18 cellular contexts compared by ENCODE assay signal in genomic region chr7:81857385-81857784, GRCh38.
DNase-seq lines count a peak whose midpoint lies in the region; ATAC-seq and TF ChIP-seq lines count a peak whose summit lies in the region.
"Had no signal": no experiment of that assay in that cellular context is flagged by ENCODE, and none has a peak within 500 bp of the region (broad histone marks: within the 10 kb centered on the region; RNA-seq: fewer than 3 reads in every experiment).

No MANE protein-coding gene starts in this region.

- H3K27ac Mint-ChIP-seq in MCF 10A (ENCODE audit: low read depth, unreplicated experiment) (no peak overlapping the region), Calu3 (ENCODE audit: unreplicated experiment) (no peak overlapping the region), HFFc6 (no peak overlapping the region)
- H3K27ac Mint-ChIP-seq in CD4-positive, alpha-beta T cell: no peak overlapping the region

- POLR2A ChIA-PET in MCF 10A (lab: Yijun Ruan, JAX): no interaction called here
- POLR2A ChIA-PET in CD4-positive, alpha-beta T cell (lab: Charles Lee): no interaction called here

- H3K27ac ChIP-seq in mammary epithelial cell (ENCODE audit: insufficient read depth, low read depth, low read length): no peak overlapping the region
- no peak overlapping the region for H3K27ac ChIP-seq in CD4-positive, alpha-beta T cell (ENCODE audit: low read depth, low read length)
- H3K27ac ChIP-seq: 22Rv1, BLaER1, HL-60, SJCRH30 had no signal

- no peaks in the 10 kb centered on the region for H3K9me3 Mint-ChIP-seq in MCF 10A (ENCODE audit: unreplicated experiment)
- H3K9me3 Mint-ChIP-seq in Calu3 (ENCODE audit: low read depth, unreplicated experiment): peaks cover 3% of the 10 kb centered on the region
- H3K9me3 Mint-ChIP-seq in CD4-positive, alpha-beta T cell: no peaks in the 10 kb centered on the region
- no peaks in the 10 kb centered on the region for H3K9me3 Mint-ChIP-seq in HFFc6

- H3K9ac ChIP-seq in mammary epithelial cell (ENCODE audit: insufficient read depth, low read length): no peak overlapping the region
- H3K9ac ChIP-seq: BLaER1 had no signal

- no peak overlapping the region for H3K4me3 ChIP-seq in mammary epithelial cell (replicated peaks in 1 of 3; ENCODE audit: insufficient read depth in 1 of 3, low read depth in 2 of 3, low read length in 3 of 3)
- no peak overlapping the region for H3K4me3 ChIP-seq in fibroblast of the aortic adventitia (ENCODE audit: low read depth, low read length)
- H3K4me3 ChIP-seq: BLaER1, SJCRH30 had no signal

- H3K36me3 Mint-ChIP-seq in MCF 10A (ENCODE audit: insufficient read depth, unreplicated experiment) (no peaks in the 10 kb centered on the region), Calu3 (ENCODE audit: insufficient read depth, unreplicated experiment) (no peaks in the 10 kb centered on the region), HFFc6 (ENCODE audit: low read depth) (no peaks in the 10 kb centered on the region)
- H3K36me3 Mint-ChIP-seq in CD4-positive, alpha-beta T cell (ENCODE audit: low read depth): no peaks in the 10 kb centered on the region

- TF ChIP-seq CTCF in mammary epithelial cell (conservative IDR thresholded peaks at IDR 0.05 in 1 of 2, IDR thresholded peaks at IDR 0.05 in 1 of 2; ENCODE audit: extremely low read depth in 1 of 2, insufficient read depth in 1 of 2, low read depth in 1 of 2, low read length in 2 of 2) (no peak), MCF 10A (IDR thresholded peaks at IDR 0.05; ENCODE audit: unreplicated experiment) (no peak), fibroblast of the aortic adventitia (IDR thresholded peaks at IDR 0.05; ENCODE audit: insufficient read depth, low read length) (no peak), Calu3 (IDR thresholded peaks at IDR 0.05; ENCODE audit: unreplicated experiment) (no peak), HFFc6 (IDR thresholded peaks at IDR 0.05) (no peak)
- no peak for TF ChIP-seq CTCF in CD4-positive, alpha-beta T cell (IDR thresholded peaks at IDR 0.05)

- ATAC-seq in CD4-positive, alpha-beta T cell (ENCODE audit: poor library complexity): no peak

- H3K4me1 Mint-ChIP-seq in MCF 10A (ENCODE audit: insufficient read depth, unreplicated experiment) (no peaks in the 10 kb centered on the region), Calu3 (ENCODE audit: low read depth, unreplicated experiment) (peaks cover 8% of the 10 kb centered on the region), HFFc6 (ENCODE audit: low read depth) (peaks cover 6% of the 10 kb centered on the region; the same call in 1 of the 2 replicates)
- no peaks in the 10 kb centered on the region for H3K4me1 Mint-ChIP-seq in CD4-positive, alpha-beta T cell (ENCODE audit: low read depth)

- H4K20me1 ChIP-seq in mammary epithelial cell (ENCODE audit: insufficient read depth, low read length): no peaks in the 10 kb centered on the region
- H4K20me1 ChIP-seq: BLaER1 had no signal

- CTCF ChIA-PET in mammary epithelial cell (lab: Charles Lee; ENCODE audit: low non-redundant PET) (no interaction called here), MCF 10A (lab: Yijun Ruan, JAX) (no interaction called here), Calu3 (lab: Charles Lee) (no interaction called here)
- CTCF ChIA-PET in CD4-positive, alpha-beta T cell (lab: Charles Lee): no interaction called here

- H3K27me3 Mint-ChIP-seq in MCF 10A (ENCODE audit: insufficient read depth, unreplicated experiment): no peaks in the 10 kb centered on the region
- no peaks in the 10 kb centered on the region for H3K27me3 Mint-ChIP-seq in Calu3 (ENCODE audit: unreplicated experiment)
- no peaks in the 10 kb centered on the region for H3K27me3 Mint-ChIP-seq in CD4-positive, alpha-beta T cell
- H3K27me3 Mint-ChIP-seq in HFFc6 (ENCODE audit: insufficient read depth): no peaks in the 10 kb centered on the region

- H3K4me1 ChIP-seq in mammary epithelial cell (ENCODE audit: insufficient read depth, low read length): no peaks in the 10 kb centered on the region
- H3K4me1 ChIP-seq: BLaER1, SJCRH30 had no signal

- intact Hi-C loops in mammary epithelial cell (cut with micrococcal nuclease): no loop called here
- intact Hi-C loops in MCF 10A (cut with micrococcal nuclease): no loop called here
- intact Hi-C loops in Calu3 (cut with micrococcal nuclease; ENCODE audit: unreplicated experiment): no loop called here
- intact Hi-C loops in CD4-positive, alpha-beta T cell (cut with DNase I, micrococcal nuclease): no loop called here

- in situ Hi-C loops in mammary epithelial cell (cut with MboI; ENCODE audit: low sequenced_read_pairs in 2 of 2): no loop called here

- H3K4me3 Mint-ChIP-seq in MCF 10A (ENCODE audit: unreplicated experiment) (no peak overlapping the region), Calu3 (ENCODE audit: low read depth, unreplicated experiment) (no peak overlapping the region), HFFc6 (no peak overlapping the region)
- H3K4me3 Mint-ChIP-seq in CD4-positive, alpha-beta T cell: no peak overlapping the region

- dilution Hi-C loops in mammary epithelial cell (cut with HindIII; ENCODE audit: low sequenced_read_pairs): no loop called here

- H3K9me3 ChIP-seq in mammary epithelial cell (replicated peaks; ENCODE audit: insufficient read depth, low read length): no peaks in the 10 kb centered on the region
- peaks cover 4% of the 10 kb centered on the region for H3K9me3 ChIP-seq in CD4-positive, alpha-beta T cell (ENCODE audit: control insufficient read depth, low read length)
- H3K9me3 ChIP-seq: SJCRH30 had no signal

- no peaks in the 10 kb centered on the region for H3K36me3 ChIP-seq in mammary epithelial cell (ENCODE audit: insufficient read depth, low read length)
- H3K36me3 ChIP-seq: BLaER1, SJCRH30 had no signal

- DNase-seq in mammary epithelial cell (peak; percentile 8), MCF 10A (ENCODE audit: unreplicated experiment) (no peak), amniotic epithelial cell (ENCODE audit: low read depth) (peak; percentile 41), fibroblast of the aortic adventitia (ENCODE audit: low read depth) (peak; percentile 10), retina (no peak), Calu3 (no peak), HFFc6 (no peak)
- no peak for DNase-seq in CD4-positive, alpha-beta T cell
- DNase-seq: DMS 273 treated with DMSO at 0.1 percent for 48 hours, KBM-7, NCI-H1105, NCI-H187, NCI-H2171, NCI-H82, SJCRH30 had no signal

- no peaks in the 10 kb centered on the region for H3K27me3 ChIP-seq in mammary epithelial cell (ENCODE audit: insufficient read depth, low read length)
- H3K27me3 ChIP-seq in CD4-positive, alpha-beta T cell (ENCODE audit: control insufficient read depth, insufficient read depth, low read length): no peaks in the 10 kb centered on the region
- H3K27me3 ChIP-seq: BLaER1, SJCRH30 had no signal

- no peak overlapping the region for H2AFZ ChIP-seq in mammary epithelial cell (ENCODE audit: low read depth, low read length)

- no peak overlapping the region for H3K4me2 ChIP-seq in mammary epithelial cell (ENCODE audit: insufficient read depth, low read depth, low read length)
- H3K4me2 ChIP-seq: BLaER1 had no signal

- no peaks in the 10 kb centered on the region for H3K79me2 ChIP-seq in mammary epithelial cell (ENCODE audit: insufficient read depth, low read length)

- BruUV-seq in mammary epithelial cell (replicated peaks; lab: Mats Ljungman, UMichigan) (no TSS peak), MCF 10A (replicated peaks; lab: Mats Ljungman, UMichigan) (no TSS peak), Calu3 (replicated peaks; lab: Mats Ljungman, UMichigan) (no TSS peak)

- 70% methylated on average over 2 of the region's 2 CpGs for WGBS in mammary epithelial cell (ENCODE audit: low coverage, missing lambda C conversion rate)

Comparison
In these comparisons a context has a peak if more than half of its experiments do, and no peak if none do; other contexts are left out.
1. DNase-seq: peak in mammary epithelial cell (single experiment), amniotic epithelial cell (single experiment) and fibroblast of the aortic adventitia (single experiment); none in MCF 10A (single experiment), retina (single experiment), Calu3 (single experiment), CD4-positive, alpha-beta T cell (0 of 10) and HFFc6 (single experiment).